24 cellular contexts compared by ENCODE assay signal in the genomic region with DNA sequence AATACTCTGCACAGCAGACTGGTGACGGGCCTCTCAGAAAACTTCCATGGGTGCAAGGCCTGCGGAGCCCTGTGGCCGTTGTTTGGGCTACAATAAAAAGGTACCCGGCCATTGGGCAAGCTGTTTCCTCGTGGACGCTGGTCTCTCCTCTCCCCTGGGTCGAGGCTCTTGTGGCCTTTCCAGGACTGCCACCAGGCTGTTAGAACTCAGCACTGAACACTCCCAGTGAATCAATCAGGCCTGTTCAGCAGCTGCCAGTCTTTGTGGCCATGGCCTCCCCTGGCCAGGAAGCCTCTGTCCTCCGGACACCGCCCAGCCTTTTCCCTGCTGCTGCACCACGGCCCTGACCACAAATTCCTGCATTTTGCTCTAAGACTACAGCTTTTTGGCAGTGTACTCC. TPM values are rescaled to one million over a fixed set of nuclear protein-coding genes. Genes with fewer than 3 reads are reported as not detected.
"Had no signal": no experiment of that assay in that cellular context is flagged by ENCODE, and none has a peak within 500 bp of the region (broad histone marks: within the 10 kb centered on the region; RNA-seq: fewer than 3 reads in every experiment).

No MANE protein-coding gene starts in this region.

- H3K36me3 ChIP-seq: cardiac muscle cell, neutrophil, right atrium auricular region, thoracic aorta, upper lobe of right lung had no signal

- H3K27me3 ChIP-seq: cardiac muscle cell, foreskin keratinocyte, neutrophil, right atrium auricular region, upper lobe of right lung had no signal

- H3K27ac ChIP-seq: cardiac muscle cell, epithelial cell of prostate, foreskin keratinocyte, neutrophil, right atrium auricular region, thoracic aorta, upper lobe of right lung had no signal

- H3K4me3 ChIP-seq: cardiac muscle cell, right atrium auricular region, thoracic aorta, upper lobe of right lung had no signal

- H3K9me3 ChIP-seq: neutrophil, right atrium auricular region, thoracic aorta, upper lobe of right lung had no signal

- ATAC-seq: activated T-cell treated with anti-CD3 and anti-CD28 coated beads, Interleukin-2, amount 50 U/mL, for 4 hours; foreskin keratinocyte; left ventricle myocardium superior; naive thymus-derived CD8-positive, alpha-beta T cell; stimulated activated naive CD8-positive, alpha-beta T cell treated with anti-CD3 and anti-CD28 coated beads, Interleukin-15, amount 100 ng/mL, for 72 hours; upper lobe of right lung had no signal

- H3K4me1 ChIP-seq: foreskin keratinocyte, right atrium auricular region, upper lobe of right lung had no signal

- DNase-seq: activated CD4-positive, alpha-beta T cell treated with anti-CD3 and anti-CD28 coated beads, Interleukin-2, amount 50 U/mL, for 1 hour; activated CD4-positive, CD25-positive, alpha-beta regulatory T cell treated with anti-CD3 and anti-CD28 coated beads, Interleukin-2, amount 50 U/mL, for 72 hours; activated CD8-positive, alpha-beta memory T cell treated with anti-CD3 and anti-CD28 coated beads, Interleukin-2, amount 50 U/mL, for 4 hours; activated T-cell treated with anti-CD3 and anti-CD28 coated beads, Interleukin-2, amount 50 U/mL, for 4 hours; endodermal cell; foreskin keratinocyte; glutamatergic neuron; left ventricle myocardium superior; small intestine; stimulated activated CD4-positive, alpha-beta T cell treated with anti-CD3 and anti-CD28 coated beads, Interleukin-15, amount 100 ng/mL, for 24 hours; stimulated activated CD4-positive, alpha-beta T cell treated with anti-CD3 and anti-CD28 coated beads, Interleukin-2, amount 100 ng/mL, for 48 hours; stimulated activated naive CD8-positive, alpha-beta T cell treated with anti-CD3 and anti-CD28 coated beads, Interleukin-15, amount 100 ng/mL, for 72 hours; T1000 had no signal

RNA-seq across cellular contexts. Expression of a gene that starts 33.0 kb away (rescaled TPM):
- total RNA-seq: activated T-cell treated with anti-CD3 and anti-CD28 coated beads, Interleukin-2, amount 50 U/mL, for 4 hours; cardiac muscle cell; endodermal cell; fibroblast of lung; foreskin keratinocyte; kidney epithelial cell; left ventricle myocardium superior; naive thymus-derived CD8-positive, alpha-beta T cell; posterior vena cava; right atrium auricular region; T-helper 1 cell treated with Interleukin-12 subunit alpha and Interleukin-12 subunit beta and Interleukin-4 antibody, amounts not matched to agents 30 ng/mL and 1 ng/mL, for 36 hours; thoracic aorta; upper lobe of right lung had no signal
- polyA plus RNA-seq: cardiac muscle cell; fibroblast of lung; foreskin keratinocyte; naive thymus-derived CD8-positive, alpha-beta T cell; small intestine had no signal
